ENCODE assay signal across 21 cellular contexts in the genomic region with DNA sequence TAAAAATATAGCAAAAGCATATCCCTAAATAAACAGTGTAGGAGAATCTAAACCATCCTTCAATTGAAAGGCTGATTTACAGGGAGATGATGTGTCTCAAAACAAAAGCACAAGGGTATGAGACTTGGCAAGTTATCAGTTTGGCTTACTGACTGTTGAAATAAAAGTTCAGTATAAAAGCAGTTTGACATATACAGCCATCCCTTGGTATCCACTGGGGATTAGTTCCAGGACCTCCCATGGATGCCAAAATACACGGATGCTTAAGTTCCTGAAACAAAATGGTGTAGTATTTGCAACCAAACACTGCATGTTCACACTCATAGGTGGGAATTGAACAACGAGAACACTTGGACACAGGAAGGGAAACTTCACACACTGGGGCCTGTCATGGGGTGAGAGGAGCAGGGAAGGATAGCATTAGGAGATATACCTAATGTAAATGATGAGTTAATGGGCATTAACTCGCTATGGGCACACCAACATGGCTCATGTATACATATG.
"Had no signal": no experiment of that assay in that cellular context is flagged by ENCODE, and none has a peak within 500 bp of the region (broad histone marks: within the 10 kb centered on the region; RNA-seq: fewer than 3 reads in every experiment).

No MANE protein-coding gene starts in this region.

- H3K27ac ChIP-seq: KMS-11, SK-N-MC, WERI-Rb-1 had no signal

- H3K27me3 ChIP-seq: MG63 had no signal

- DNase-seq: activated CD4-positive, alpha-beta memory T cell treated with anti-CD3 and anti-CD28 coated beads, Interleukin-2, amount 10 ng/mL, durations not matched to agents 7 days and 5 days; activated CD4-positive, alpha-beta T cell treated with anti-CD3 and anti-CD28 coated beads for 36 hours; activated CD4-positive, alpha-beta T cell treated with anti-CD3 and anti-CD28 coated beads, Interleukin-2, amount 50 U/mL, for 1 hour; activated gamma-delta T cell; activated naive CD4-positive, alpha-beta T cell treated with anti-CD3 and anti-CD28 coated beads for 36 hours; activated T-cell treated with anti-CD3 and anti-CD28 coated beads for 4 hours; activated T-cell treated with anti-CD3 and anti-CD28 coated beads, Interleukin-2, amount 50 U/mL, for 48 hours; MG63; NCI-H187; NCI-H446; NCI-H524; NK-92 treated with Interleukin-12 subunit alpha and Interleukin-12 subunit beta, amount 100 ng/mL, for 24 hours; OCI-M1; RPMI8226; T-helper 1 cell; WERI-Rb-1 had no signal

- ATAC-seq: activated CD4-positive, alpha-beta T cell treated with anti-CD3 and anti-CD28 coated beads for 36 hours; activated T-helper 17 cell treated with anti-CD3 and anti-CD28 coated beads, Interleukin-2, amount 50 U/mL, for 72 hours; Panc1; Right ventricle myocardium inferior had no signal

- H3K36me3 ChIP-seq: MG63, WERI-Rb-1 had no signal

- H3K9me3 ChIP-seq: MG63 had no signal

- H3K4me3 ChIP-seq: MG63, SK-N-MC had no signal
